ENCODE assay signal across 24 cellular contexts in the genomic region with DNA sequence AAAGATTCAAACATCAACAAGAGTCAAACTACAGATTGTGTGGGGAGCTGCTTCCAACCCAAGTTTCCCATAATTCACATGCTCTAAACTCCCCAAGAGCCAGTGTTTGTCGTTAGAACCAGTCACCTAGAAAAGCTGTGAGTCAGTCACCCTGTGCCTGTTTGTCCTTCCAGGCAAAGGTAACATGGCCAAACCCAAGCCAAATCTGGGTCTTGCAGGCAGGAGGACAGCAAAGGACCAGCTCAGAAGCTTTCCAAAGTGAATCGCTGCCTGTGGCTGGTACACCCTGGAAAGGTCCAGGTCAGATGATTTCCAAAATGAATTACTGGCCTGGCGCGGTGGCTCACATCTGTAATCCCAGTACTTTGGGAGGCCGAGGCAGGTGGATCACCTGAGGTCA.
"Had no signal": no experiment of that assay in that cellular context is flagged by ENCODE, and none has a peak within 500 bp of the region (broad histone marks: within the 10 kb centered on the region; RNA-seq: fewer than 3 reads in every experiment).

No MANE protein-coding gene starts in this region.

- H2AFZ ChIP-seq: parathyroid adenoma had no signal

- DNase-seq: hypothalamus; immature natural killer cell; left ventricle myocardium inferior; mesendoderm; midbrain; mucosa of descending colon; naive thymus-derived CD4-positive, alpha-beta T cell; psoas muscle; right lobe of liver; stimulated activated CD4-positive, alpha-beta T cell treated with anti-CD3 and anti-CD28 coated beads, Interleukin-12 subunit alpha, Interleukin-12 subunit beta, amount 100 ng/mL, for 4 hours; stimulated activated CD4-positive, alpha-beta T cell treated with anti-CD3 and anti-CD28 coated beads, Interleukin-15, amount 100 ng/mL, for 24 hours; stimulated activated CD4-positive, alpha-beta T cell treated with anti-CD3 and anti-CD28 coated beads, Interleukin-2, amount 100 ng/mL, for 24 hours; stimulated activated CD4-positive, alpha-beta T cell treated with anti-CD3 and anti-CD28 coated beads, Interleukin-4, amount 100 ng/mL, for 1 hour; stimulated activated naive B cell treated with anti-CD40 and anti-IgM and Interleukin-4, amounts not matched to agents 10 μg/mL and 1 μg/mL and 100 μg/mL, for 72 hours; stimulated activated naive CD8-positive, alpha-beta T cell treated with anti-CD3 and anti-CD28 coated beads, Interleukin-15, Interleukin-2, amounts not matched to agents 100 U/mL and 50 U/mL, for 24 hours; stomach; tibial artery; upper lobe of right lung; uterus had no signal

- H3K36me3 ChIP-seq: left ventricle myocardium inferior, right lobe of liver, stomach, thoracic aorta, tibial artery, upper lobe of right lung, uterus had no signal

- H3K27me3 ChIP-seq: right lobe of liver, stomach, tibial artery, upper lobe of right lung, uterus had no signal

- H3K9me3 ChIP-seq: left ventricle myocardium inferior, mucosa of descending colon, psoas muscle, right lobe of liver, thoracic aorta, tibial artery, upper lobe of right lung, uterus had no signal

- H3K4me3 Mint-ChIP-seq: immature natural killer cell; naive thymus-derived CD4-positive, alpha-beta T cell; natural killer cell treated with Interleukin-12 subunit alpha and Interleukin-12 subunit beta and Interleukin-15 and Interleukin-18, amount 100 ng/mL, for 72 hours; stimulated activated naive B cell treated with anti-CD40 and anti-IgM and Interleukin-4, amounts not matched to agents 10 μg/mL and 1 μg/mL and 100 μg/mL, for 72 hours had no signal

- H3K27ac ChIP-seq: left ventricle myocardium inferior, parathyroid adenoma, psoas muscle, right lobe of liver, skin epidermis, stomach, thoracic aorta, tibial artery, upper lobe of right lung, uterus had no signal

- H3K36me3 Mint-ChIP-seq: immature natural killer cell; naive thymus-derived CD4-positive, alpha-beta T cell; natural killer cell treated with Interleukin-12 subunit alpha and Interleukin-12 subunit beta and Interleukin-15 and Interleukin-18, amount 100 ng/mL, for 72 hours; stimulated activated naive B cell treated with anti-CD40 and anti-IgM and Interleukin-4, amounts not matched to agents 10 μg/mL and 1 μg/mL and 100 μg/mL, for 72 hours had no signal

- H3K4me3 ChIP-seq: left ventricle myocardium inferior, lung, mucosa of descending colon, psoas muscle, right lobe of liver, skin epidermis, stomach, thoracic aorta, tibial artery, upper lobe of right lung, uterus had no signal

- H3K4me1 ChIP-seq: right lobe of liver, upper lobe of right lung, uterus had no signal

- H3K4me1 Mint-ChIP-seq: immature natural killer cell had no signal

- H3K79me2 ChIP-seq: parathyroid adenoma had no signal

- H3K27ac Mint-ChIP-seq: immature natural killer cell; naive thymus-derived CD4-positive, alpha-beta T cell; natural killer cell treated with Interleukin-12 subunit alpha and Interleukin-12 subunit beta and Interleukin-15 and Interleukin-18, amount 100 ng/mL, for 72 hours; stimulated activated naive B cell treated with anti-CD40 and anti-IgM and Interleukin-4, amounts not matched to agents 10 μg/mL and 1 μg/mL and 100 μg/mL, for 72 hours had no signal

- H3K9me3 Mint-ChIP-seq: natural killer cell treated with Interleukin-12 subunit alpha and Interleukin-12 subunit beta and Interleukin-15 and Interleukin-18, amount 100 ng/mL, for 72 hours; stimulated activated naive B cell treated with anti-CD40 and anti-IgM and Interleukin-4, amounts not matched to agents 10 μg/mL and 1 μg/mL and 100 μg/mL, for 72 hours had no signal
